In the genomic region with DNA sequence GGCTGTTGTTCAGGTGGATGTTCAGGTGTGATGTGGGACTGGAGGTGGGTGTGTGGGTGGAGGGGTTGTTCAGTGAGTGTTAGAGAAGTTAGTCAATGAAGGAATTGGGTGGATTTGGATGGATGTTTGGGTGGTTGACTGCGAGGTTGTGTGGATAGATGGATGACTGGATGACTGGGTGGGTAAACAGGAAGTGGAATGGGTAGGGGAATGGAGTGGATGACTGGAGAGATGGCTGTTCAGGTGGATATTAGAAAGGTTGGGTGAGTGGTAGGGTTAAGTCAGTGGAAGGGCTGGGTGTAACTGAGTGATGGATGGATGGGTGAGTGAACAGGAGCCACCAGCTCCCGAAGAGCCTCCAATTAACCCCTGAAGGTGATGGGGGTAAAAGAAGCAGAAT, we compare ENCODE assay signal across 22 cellular contexts. TPM values are rescaled to one million over a fixed set of nuclear protein-coding genes. Genes with fewer than 3 reads are reported as not detected.
"Had no signal": no experiment of that assay in that cellular context is flagged by ENCODE, and none has a peak within 500 bp of the region (broad histone marks: within the 10 kb centered on the region; RNA-seq: fewer than 3 reads in every experiment).

No MANE protein-coding gene starts in this region.

- H3K27me3 ChIP-seq: thyroid gland, upper lobe of left lung, vagina had no signal

- H3K27ac Mint-ChIP-seq: naive thymus-derived CD8-positive, alpha-beta T cell had no signal

- H3K9me3 ChIP-seq: esophagus squamous epithelium, mucosa of descending colon, prostate gland, suprapubic skin, thyroid gland, upper lobe of left lung, vagina had no signal

- ATAC-seq: mucosa of descending colon; naive thymus-derived CD8-positive, alpha-beta T cell had no signal

- H3K4me1 ChIP-seq: parathyroid adenoma, prostate gland, thyroid gland, upper lobe of left lung, vagina had no signal

- H3K36me3 ChIP-seq: esophagus squamous epithelium, prostate gland, suprapubic skin, thyroid gland, upper lobe of left lung, vagina had no signal

- H3K4me3 Mint-ChIP-seq: naive thymus-derived CD8-positive, alpha-beta T cell; neural crest cell had no signal

- H3K4me3 ChIP-seq: coronary artery, esophagus squamous epithelium, mucosa of descending colon, prostate gland, suprapubic skin, thyroid gland, upper lobe of left lung, vagina had no signal

- H3K9ac ChIP-seq: parathyroid adenoma had no signal

- DNase-seq: caudate nucleus; effector CD4-positive, alpha-beta T cell; esophagus squamous epithelium; foreskin fibroblast; head of caudate nucleus; hippocampal formation; mammary epithelial cell; mucosa of descending colon; naive thymus-derived CD8-positive, alpha-beta T cell; occipital lobe; small intestine; stimulated activated CD4-positive, alpha-beta T cell treated with anti-CD3 and anti-CD28 coated beads, Interleukin-12 subunit alpha, Interleukin-12 subunit beta, amount 100 ng/mL, for 4 hours; stimulated activated naive CD4-positive, alpha-beta T cell treated with Interleukin-2 at 50 U/mL for 16 hours; thyroid gland had no signal

- H3K27ac ChIP-seq: epithelial cell of prostate, parathyroid adenoma, prostate gland, suprapubic skin, thyroid gland, upper lobe of left lung, vagina had no signal

RNA-seq across cellular contexts. Expression of a gene that starts 27.9 kb away (rescaled TPM):
- total RNA-seq: naive thymus-derived CD8-positive, alpha-beta T cell had no signal
- polyA plus RNA-seq: naive thymus-derived CD8-positive, alpha-beta T cell had no signal
